1 cellular context compared by ENCODE assay signal in genomic region chr13:41605319-41606285, GRCh38.
TF ChIP-seq lines count a peak whose summit lies in the region.

No MANE protein-coding gene starts in this region.

TF ChIP-seq in HepG2, 621 proteins besides CTCF, POLR2A, EP300 and RAD21 (continued from another document):
- no peak for TF ChIP-seq ZBTB49 (CRISPR knock-in tag; IDR thresholded peaks at IDR 0.05; ENCODE audit: borderline replicate concordance)
- peak; percentile 90 for TF ChIP-seq ZNF652 (CRISPR knock-in tag; IDR thresholded peaks at IDR 0.05; ENCODE audit: borderline replicate concordance, low read depth)
- TF ChIP-seq PAF1 (CRISPR knock-in tag; IDR thresholded peaks at IDR 0.05), result no peak
- TF ChIP-seq ZNF101 (CRISPR knock-in tag; IDR thresholded peaks at IDR 0.05; ENCODE audit: borderline replicate concordance, low read depth), result no peak
- TF ChIP-seq SOX13 (IDR thresholded peaks at IDR 0.05), result no peak
- peak in 1 of 2 experiments; percentile 31; a peak in 1 of 4 replicates for TF ChIP-seq SOX13 (CRISPR knock-in tag; conservative IDR thresholded peaks at IDR 0.05 in 1 of 2, IDR thresholded peaks at IDR 0.05 in 1 of 2)
- TF ChIP-seq PLSCR1 (CRISPR knock-in tag; IDR thresholded peaks at IDR 0.05; ENCODE audit: borderline replicate concordance), result no peak
- TF ChIP-seq FOXA3 (CRISPR knock-in tag; IDR thresholded peaks at IDR 0.05), result peak; percentile 58
- no peak for TF ChIP-seq POLR2AphosphoS2 (IDR thresholded peaks at IDR 0.05; ENCODE audit: low read depth, low read length)
- TF ChIP-seq IRF2 (CRISPR knock-in tag; IDR thresholded peaks at IDR 0.05), result no peak
- no peak for TF ChIP-seq ZBTB8A (CRISPR knock-in tag; IDR thresholded peaks at IDR 0.05; ENCODE audit: borderline replicate concordance, low read depth)
- peak; percentile 48 for TF ChIP-seq ARID5B (CRISPR knock-in tag; IDR thresholded peaks at IDR 0.05)
- TF ChIP-seq EHMT2 (IDR thresholded peaks at IDR 0.05; ENCODE audit: borderline replicate concordance, low read depth, low read length), result no peak
- TF ChIP-seq GATAD1 (CRISPR knock-in tag; IDR thresholded peaks at IDR 0.05), result no peak
- no peak for TF ChIP-seq NKX3-1 (CRISPR knock-in tag; IDR thresholded peaks at IDR 0.05)
- no peak for TF ChIP-seq RBM39 (IDR thresholded peaks at IDR 0.05; ENCODE audit: low read depth, low read length, poor library complexity, severe bottlenecking)
- no peak for TF ChIP-seq RBFOX2 (IDR thresholded peaks at IDR 0.05; ENCODE audit: low read depth, low read length)
- no peak for TF ChIP-seq CSRNP1 (CRISPR knock-in tag; IDR thresholded peaks at IDR 0.05)
- TF ChIP-seq NFIC (IDR thresholded peaks at IDR 0.05; ENCODE audit: low read length), result no peak
- no peak for TF ChIP-seq RNF219 (CRISPR knock-in tag; IDR thresholded peaks at IDR 0.05)
- peak; percentile 20; the same call in 1 of the 2 replicates for TF ChIP-seq SOX5 (CRISPR knock-in tag; IDR thresholded peaks at IDR 0.05; ENCODE audit: borderline replicate concordance)
- no peak for TF ChIP-seq ZNF235 (CRISPR knock-in tag; IDR thresholded peaks at IDR 0.05; ENCODE audit: borderline replicate concordance)
- TF ChIP-seq ZNF766 (CRISPR knock-in tag; IDR thresholded peaks at IDR 0.05; ENCODE audit: borderline replicate concordance), result no peak
- no peak for TF ChIP-seq ZNF20 (CRISPR knock-in tag; IDR thresholded peaks at IDR 0.05)
- TF ChIP-seq RFX1 (IDR thresholded peaks at IDR 0.05), result no peak
- TF ChIP-seq LCORL (IDR thresholded peaks at IDR 0.05), result no peak
- no peak for TF ChIP-seq LCORL (CRISPR knock-in tag; IDR thresholded peaks at IDR 0.05)
- TF ChIP-seq ZNF782 (CRISPR knock-in tag; IDR thresholded peaks at IDR 0.05; ENCODE audit: borderline replicate concordance), result no peak
- TF ChIP-seq PLRG1 (conservative IDR thresholded peaks at IDR 0.05), result no peak
- TF ChIP-seq NBN (conservative IDR thresholded peaks at IDR 0.05), result no peak
- TF ChIP-seq HNF1A (IDR thresholded peaks at IDR 0.05; ENCODE audit: low read depth), result peak; percentile 67; the same call in 1 of the 2 replicates
- no peak for TF ChIP-seq HNF1A (CRISPR knock-in tag; IDR thresholded peaks at IDR 0.05; ENCODE audit: borderline replicate concordance)
- no peak for TF ChIP-seq ATF7-NPFF (CRISPR knock-in tag; IDR thresholded peaks at IDR 0.05; ENCODE audit: low read depth)
- no peak for TF ChIP-seq ZNF10 (CRISPR knock-in tag; IDR thresholded peaks at IDR 0.05; ENCODE audit: borderline replicate concordance, low read depth)
- no peak for TF ChIP-seq FOXP4 (CRISPR knock-in tag; IDR thresholded peaks at IDR 0.05)
- no peak for TF ChIP-seq RBAK (CRISPR knock-in tag; IDR thresholded peaks at IDR 0.05)
- no peak for TF ChIP-seq ZSCAN20 (CRISPR knock-in tag; IDR thresholded peaks at IDR 0.05; ENCODE audit: borderline replicate concordance)
- no peak for TF ChIP-seq ZSCAN9 (CRISPR knock-in tag; IDR thresholded peaks at IDR 0.05; ENCODE audit: borderline replicate concordance)
- no peak for TF ChIP-seq GATA4 (IDR thresholded peaks at IDR 0.05; ENCODE audit: borderline replicate concordance, low read depth)
- no peak for TF ChIP-seq ZNF691 (CRISPR knock-in tag; IDR thresholded peaks at IDR 0.05; ENCODE audit: borderline replicate concordance, low read depth)
- TF ChIP-seq BRF2 (CRISPR knock-in tag; IDR thresholded peaks at IDR 0.05), result no peak
- TF ChIP-seq ZNF362 (CRISPR knock-in tag; IDR thresholded peaks at IDR 0.05; ENCODE audit: borderline replicate concordance), result peak; percentile 38; the same call in 1 of the 2 replicates
TF ChIP-seq in HepG2: peak in this region for 16.
